Comparison of ENCODE assay signal across 19 cellular contexts in genomic region chr14:54708161-54708560, GRCh38.
"Had no signal": no experiment of that assay in that cellular context is flagged by ENCODE, and none has a peak within 500 bp of the region (broad histone marks: within the 10 kb centered on the region; RNA-seq: fewer than 3 reads in every experiment).

No MANE protein-coding gene starts in this region.

- H3K4me3 ChIP-seq: esophagus muscularis mucosa, gastroesophageal sphincter, prostate gland, tibial nerve, upper lobe of right lung, vagina had no signal

- H3K27me3 ChIP-seq: esophagus muscularis mucosa, gastroesophageal sphincter, tibial nerve, upper lobe of right lung, vagina had no signal

- ATAC-seq: effector memory CD8-positive, alpha-beta T cell; gastroesophageal sphincter; naive thymus-derived CD4-positive, alpha-beta T cell; stimulated activated effector memory CD8-positive, alpha-beta T cell treated with anti-CD3 and anti-CD28 coated beads, Interleukin-12 subunit alpha, Interleukin-12 subunit beta, amount 100 ng/mL, for 72 hours; stimulated activated naive CD8-positive, alpha-beta T cell treated with anti-CD3 and anti-CD28 coated beads, Interleukin-15, Interleukin-2, amounts not matched to agents 100 U/mL and 50 U/mL, for 24 hours; upper lobe of right lung had no signal

- H3K9ac ChIP-seq: parathyroid adenoma had no signal

- H3K36me3 ChIP-seq: prostate gland, upper lobe of right lung, vagina had no signal

- DNase-seq: effector memory CD8-positive, alpha-beta T cell; glutamatergic neuron; hippocampal formation; mammary epithelial cell; naive thymus-derived CD4-positive, alpha-beta T cell; nephron progenitor cell; retina; stimulated activated CD4-positive, alpha-beta T cell treated with anti-CD3 and anti-CD28 coated beads, Interleukin-4, amount 100 ng/mL, for 1 hour; stimulated activated CD8-positive, alpha-beta memory T cell treated with anti-CD3 and anti-CD28 coated beads, Interleukin-4, amount 100 ng/mL, for 48 hours; stimulated activated naive CD8-positive, alpha-beta T cell treated with anti-CD3 and anti-CD28 coated beads, Interleukin-15, Interleukin-2, amounts not matched to agents 100 U/mL and 50 U/mL, for 24 hours; upper lobe of right lung had no signal

- H3K27ac ChIP-seq: epithelial cell of prostate, esophagus muscularis mucosa, gastroesophageal sphincter, parathyroid adenoma, prostate gland, tibial nerve, upper lobe of right lung, vagina had no signal

- H3K9me3 ChIP-seq: esophagus muscularis mucosa, gastroesophageal sphincter, prostate gland, tibial nerve, upper lobe of right lung, vagina had no signal

- H3K4me1 ChIP-seq: parathyroid adenoma, prostate gland had no signal
